In genomic region chr2:240996161-240996833, GRCh38 we compare ENCODE assay signal across 22 cellular contexts. TPM values are rescaled to one million over a fixed set of nuclear protein-coding genes. Genes with fewer than 3 reads are reported as not detected.
DNase-seq lines count a peak whose midpoint lies in the region; ATAC-seq and TF ChIP-seq lines count a peak whose summit lies in the region.
"Had no signal": no experiment of that assay in that cellular context is flagged by ENCODE, and none has a peak within 500 bp of the region (broad histone marks: within the 10 kb centered on the region; RNA-seq: fewer than 3 reads in every experiment).

No MANE protein-coding gene starts in this region.

- H3K36me3 Mint-ChIP-seq in activated CD8-positive, alpha-beta memory T cell treated with anti-CD3 and anti-CD28 coated beads, Interleukin-2, amount 10 ng/mL, durations not matched to agents 7 days and 5 days: no peaks in the 10 kb centered on the region
- H3K36me3 Mint-ChIP-seq in activated CD4-positive, alpha-beta T cell treated with anti-CD3 and anti-CD28 coated beads, Interleukin-2, amount 10 ng/mL, durations not matched to agents 24 days and 14 days (ENCODE audit: low read depth): no peaks in the 10 kb centered on the region
- H3K36me3 Mint-ChIP-seq: CD8-positive, alpha-beta memory T cell; stimulated activated naive B cell treated with anti-CD40 and anti-IgM and Interleukin-4, amounts not matched to agents 10 μg/mL and 1 μg/mL and 100 μg/mL, for 72 hours had no signal

- TF ChIP-seq CTCF in VCaP (conservative IDR thresholded peaks at IDR 0.05) (no peak), right lobe of liver (IDR thresholded peaks at IDR 0.05) (no peak), thoracic aorta (IDR thresholded peaks at IDR 0.05) (no peak)

- DNase-seq in activated CD8-positive, alpha-beta memory T cell treated with anti-CD3 and anti-CD28 coated beads, Interleukin-2, amount 50 U/mL, for 48 hours: peak; percentile 43
- no peak for DNase-seq in activated CD8-positive, alpha-beta memory T cell treated with anti-CD3 and anti-CD28 coated beads, Interleukin-2, amount 10 ng/mL, durations not matched to agents 7 days and 5 days
- DNase-seq in right lobe of liver: peak in 1 of 3 donors; percentile 81
- DNase-seq in thoracic aorta (ENCODE audit: low spot score): no peak
- DNase-seq in activated CD4-positive, alpha-beta T cell treated with anti-CD3 and anti-CD28 coated beads, Interleukin-2, amount 10 ng/mL, durations not matched to agents 24 days and 14 days: no peak
- no peak for DNase-seq in NCI-H1105 treated with DMSO at 0.1 percent for 48 hours (lab: John Stamatoyannopoulos, UW)
- DNase-seq: activated CD4-positive, alpha-beta T cell treated with anti-CD3 and anti-CD28 coated beads for 1 hour; activated T-cell treated with anti-CD3 and anti-CD28 coated beads, Interleukin-2, amount 50 U/mL, for 4 hours; amygdala; EL; erythroblast; kidney glomerular epithelial cell; naive thymus-derived CD4-positive, alpha-beta T cell; NCI-H1105; stimulated activated naive B cell treated with anti-CD40 and anti-IgM and Interleukin-4, amounts not matched to agents 10 μg/mL and 1 μg/mL and 100 μg/mL, for 72 hours had no signal

- intact Hi-C loops in right lobe of liver (cut with DNase I): loop anchor here in 1 of 2 donors (10.0 kb wide), 2 partner anchors 81 to 141 kb away; no protein-coding TSS in a partner anchor
- intact Hi-C loops in activated CD4-positive, alpha-beta T cell treated with anti-CD3 and anti-CD28 coated beads, Interleukin-2, amount 10 ng/mL, durations not matched to agents 24 days and 14 days (cut with micrococcal nuclease): no loop called here

- ATAC-seq in activated CD8-positive, alpha-beta memory T cell treated with anti-CD3 and anti-CD28 coated beads, Interleukin-2, amount 10 ng/mL, durations not matched to agents 7 days and 5 days: no peak
- peak in 1 of 4 donors; percentile 18 for ATAC-seq in right lobe of liver
- no peak for ATAC-seq in thoracic aorta (ENCODE audit: insufficient number of reproducible peaks, low FRiP score, low read depth)
- no peak for ATAC-seq in GM21367 (IDR thresholded peaks at IDR 0.05; ENCODE audit: unreplicated experiment)
- ATAC-seq: activated T-cell treated with anti-CD3 and anti-CD28 coated beads, Interleukin-2, amount 50 U/mL, for 4 hours; naive thymus-derived CD4-positive, alpha-beta T cell; stimulated activated naive B cell treated with anti-CD40 and anti-IgM and Interleukin-4, amounts not matched to agents 10 μg/mL and 1 μg/mL and 100 μg/mL, for 72 hours had no signal

- H3K4me1 ChIP-seq in right lobe of liver (peaks cover 0 to 52% (median 20%) of the 10 kb centered on the region in 4 donors), thoracic aorta (ENCODE audit: control insufficient read depth in 1 of 2, low read depth in 2 of 2) (peaks cover 62 to 87% of the 10 kb centered on the region in 2 donors)

- peak overlapping the region; percentile 89 for H3K27ac ChIP-seq in VCaP
- peak overlapping the region in 2 of 3 donors; percentile 75 to 91 for H3K27ac ChIP-seq in right lobe of liver
- H3K27ac ChIP-seq in thoracic aorta: peak overlapping the region; percentile 92
- H3K27ac ChIP-seq: colonic mucosa, HL-60, KMS-11 had no signal

- H3K27me3 ChIP-seq in right lobe of liver (no peaks in the 10 kb centered on the region), thoracic aorta (replicated peaks; ENCODE audit: insufficient read depth) (no peaks in the 10 kb centered on the region)
- H3K27me3 ChIP-seq: colonic mucosa had no signal

- H3K36me3 ChIP-seq in right lobe of liver: no peaks in the 10 kb centered on the region
- no peaks in the 10 kb centered on the region for H3K36me3 ChIP-seq in thoracic aorta
- H3K36me3 ChIP-seq: colonic mucosa had no signal

- H3K9me3 ChIP-seq in right lobe of liver (no peaks in the 10 kb centered on the region), thoracic aorta (no peaks in the 10 kb centered on the region)
- H3K9me3 ChIP-seq: colonic mucosa had no signal

- 34% methylated on average over 8 of the region's 19 CpGs for WGBS in right lobe of liver (ENCODE audit: insufficient coverage, low coverage, low lambda C conversion rate, missing lambda C conversion rate)

- TF ChIP-seq POLR2A in right lobe of liver (IDR thresholded peaks at IDR 0.05): no peak

- CTCF ChIA-PET in activated CD8-positive, alpha-beta memory T cell treated with anti-CD3 and anti-CD28 coated beads, Interleukin-2, amount 10 ng/mL, durations not matched to agents 7 days and 5 days (lab: Charles Lee): no interaction called here

- no peak overlapping the region for H3K4me3 Mint-ChIP-seq in activated CD8-positive, alpha-beta memory T cell treated with anti-CD3 and anti-CD28 coated beads, Interleukin-2, amount 10 ng/mL, durations not matched to agents 7 days and 5 days
- no peak overlapping the region for H3K4me3 Mint-ChIP-seq in activated CD4-positive, alpha-beta T cell treated with anti-CD3 and anti-CD28 coated beads, Interleukin-2, amount 10 ng/mL, durations not matched to agents 24 days and 14 days
- H3K4me3 Mint-ChIP-seq: activated T-cell treated with anti-CD3 and anti-CD28 coated beads, Interleukin-2, amount 50 U/mL, for 4 hours; stimulated activated naive B cell treated with anti-CD40 and anti-IgM and Interleukin-4, amounts not matched to agents 10 μg/mL and 1 μg/mL and 100 μg/mL, for 72 hours; T-helper 1 cell treated with Interleukin-12 subunit alpha and Interleukin-12 subunit beta and Interleukin-4 antibody, amounts not matched to agents 30 μg/mL and 1 μg/mL, for 36 hours had no signal

- H3K4me1 Mint-ChIP-seq in activated CD8-positive, alpha-beta memory T cell treated with anti-CD3 and anti-CD28 coated beads, Interleukin-2, amount 10 ng/mL, durations not matched to agents 7 days and 5 days: peaks cover 2% of the 10 kb centered on the region
- peaks cover 2% of the 10 kb centered on the region for H3K4me1 Mint-ChIP-seq in activated CD4-positive, alpha-beta T cell treated with anti-CD3 and anti-CD28 coated beads, Interleukin-2, amount 10 ng/mL, durations not matched to agents 24 days and 14 days

- H3K27me3 Mint-ChIP-seq in activated CD8-positive, alpha-beta memory T cell treated with anti-CD3 and anti-CD28 coated beads, Interleukin-2, amount 10 ng/mL, durations not matched to agents 7 days and 5 days: peaks cover 20% of the 10 kb centered on the region
- peaks cover 27% of the 10 kb centered on the region for H3K27me3 Mint-ChIP-seq in activated CD4-positive, alpha-beta T cell treated with anti-CD3 and anti-CD28 coated beads, Interleukin-2, amount 10 ng/mL, durations not matched to agents 24 days and 14 days

- no peak overlapping the region for H3K27ac Mint-ChIP-seq in activated CD8-positive, alpha-beta memory T cell treated with anti-CD3 and anti-CD28 coated beads, Interleukin-2, amount 10 ng/mL, durations not matched to agents 7 days and 5 days
- no peak overlapping the region for H3K27ac Mint-ChIP-seq in activated CD4-positive, alpha-beta T cell treated with anti-CD3 and anti-CD28 coated beads, Interleukin-2, amount 10 ng/mL, durations not matched to agents 24 days and 14 days
- H3K27ac Mint-ChIP-seq: CD8-positive, alpha-beta memory T cell; stimulated activated naive B cell treated with anti-CD40 and anti-IgM and Interleukin-4, amounts not matched to agents 10 μg/mL and 1 μg/mL and 100 μg/mL, for 72 hours; T-helper 1 cell treated with Interleukin-12 subunit alpha and Interleukin-12 subunit beta and Interleukin-4 antibody, amounts not matched to agents 30 μg/mL and 1 μg/mL, for 36 hours had no signal

- no peak overlapping the region for H3K4me3 ChIP-seq in right lobe of liver
- peak overlapping the region; percentile 85 for H3K4me3 ChIP-seq in thoracic aorta
- H3K4me3 ChIP-seq: colonic mucosa had no signal

- no peaks in the 10 kb centered on the region for H3K9me3 Mint-ChIP-seq in activated CD8-positive, alpha-beta memory T cell treated with anti-CD3 and anti-CD28 coated beads, Interleukin-2, amount 10 ng/mL, durations not matched to agents 7 days and 5 days (ENCODE audit: low read depth)
- no peaks in the 10 kb centered on the region for H3K9me3 Mint-ChIP-seq in activated CD4-positive, alpha-beta T cell treated with anti-CD3 and anti-CD28 coated beads, Interleukin-2, amount 10 ng/mL, durations not matched to agents 24 days and 14 days
- H3K9me3 Mint-ChIP-seq: activated T-cell treated with anti-CD3 and anti-CD28 coated beads, Interleukin-2, amount 50 U/mL, for 4 hours; CD8-positive, alpha-beta memory T cell; naive thymus-derived CD4-positive, alpha-beta T cell; stimulated activated naive B cell treated with anti-CD40 and anti-IgM and Interleukin-4, amounts not matched to agents 10 μg/mL and 1 μg/mL and 100 μg/mL, for 72 hours; T-helper 1 cell treated with Interleukin-12 subunit alpha and Interleukin-12 subunit beta and Interleukin-4 antibody, amounts not matched to agents 30 μg/mL and 1 μg/mL, for 36 hours had no signal

RNA-seq across cellular contexts. Expression of gene SNED1, which starts 2.1 kb away (rescaled TPM):
- 1 to 10 TPM; 3.6 to 4.6 TPM for total RNA-seq in activated CD8-positive, alpha-beta memory T cell treated with anti-CD3 and anti-CD28 coated beads, Interleukin-2, amount 10 ng/mL, durations not matched to agents 7 days and 5 days
- total RNA-seq in right lobe of liver (10 to 100 TPM in 4 of 6 experiments, 1 to 10 TPM in 2; 7.4 to 27.8 (median 13.2) TPM), thoracic aorta (100 to 1,000 TPM; 133 to 206 TPM)
- total RNA-seq in activated CD4-positive, alpha-beta T cell treated with anti-CD3 and anti-CD28 coated beads, Interleukin-2, amount 10 ng/mL, durations not matched to agents 24 days and 14 days: 1.3 and 1.9 TPM in 2 replicates

Comparison
In these comparisons a context has a peak if more than half of its experiments do, and no peak if none do; other contexts are left out.
1. RNA of gene SNED1, which starts 2.1 kb away (total RNA-seq): 133 to 206 TPM in thoracic aorta; 7.4 to 27.8 TPM in right lobe of liver, 3.6 to 4.6 TPM in activated CD8-positive, alpha-beta memory T cell treated with anti-CD3 and anti-CD28 coated beads, Interleukin-2, amount 10 ng/mL, durations not matched to agents 7 days and 5 days and 1.3 to 1.9 TPM in activated CD4-positive, alpha-beta T cell treated with anti-CD3 and anti-CD28 coated beads, Interleukin-2, amount 10 ng/mL, durations not matched to agents 24 days and 14 days; every median in the first group is over 4 times any median in the second.
2. Peak in every context shown above with its lines, with median percentiles within 50 percentile points of each other: H3K27ac ChIP-seq.